1 cellular context compared by ENCODE assay signal in genomic region chr12:120215766-120216735, GRCh38.
TF ChIP-seq lines count a peak whose summit lies in the region.

No MANE protein-coding gene starts in this region.

TF ChIP-seq in endothelial cell of umbilical vein, 7 proteins besides CTCF, POLR2A, EP300 and RAD21:
- no peak for TF ChIP-seq GATA2 (IDR thresholded peaks at IDR 0.05; ENCODE audit: insufficient read depth, insufficient read length, low read depth, low read length)
- TF ChIP-seq POLR2AphosphoS5 (IDR thresholded peaks at IDR 0.05; ENCODE audit: insufficient read depth, low read depth, low read length) = peak; percentile 6
TF ChIP-seq in endothelial cell of umbilical vein: peak in this region for 1.
